10 cellular contexts compared by ENCODE assay signal in the genomic region with DNA sequence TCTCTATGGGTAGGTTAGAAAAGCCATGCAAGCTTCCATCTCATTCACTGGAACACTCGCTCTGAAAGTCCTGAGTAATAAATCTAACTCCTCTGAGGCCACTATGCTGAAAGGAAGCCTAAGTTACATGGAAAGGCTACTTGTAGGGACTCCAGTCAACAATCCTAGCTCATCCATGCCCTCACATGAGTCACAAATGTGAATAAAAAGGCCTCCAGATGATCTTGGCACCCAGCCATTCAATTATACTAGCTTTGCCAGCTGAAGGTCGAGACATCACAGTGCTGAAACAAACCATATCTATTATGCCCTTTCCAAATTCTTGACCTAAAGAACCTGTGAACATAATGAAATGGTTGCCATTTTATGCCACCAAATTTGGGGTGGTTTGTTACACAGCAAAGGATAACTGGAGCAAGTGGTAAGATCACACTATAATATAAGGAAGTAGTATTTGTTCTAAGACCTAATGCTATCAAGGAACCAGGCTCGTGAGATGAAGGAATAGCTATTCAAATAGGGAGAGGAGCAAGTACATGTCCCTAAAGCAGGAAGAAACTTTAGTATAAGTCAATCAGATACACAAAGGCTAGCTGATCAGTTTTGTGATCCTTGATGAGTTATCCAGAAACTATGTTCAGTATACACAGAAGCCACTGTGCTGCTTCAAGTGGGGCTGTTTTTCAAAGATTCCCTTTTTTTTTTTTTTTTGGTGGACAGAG.
A peak's percentile ranks its signal among the peaks of the same experiment; 100 is the strongest.
DNase-seq lines count a peak whose midpoint lies in the region; ATAC-seq and TF ChIP-seq lines count a peak whose summit lies in the region.
"Had no signal": no experiment of that assay in that cellular context is flagged by ENCODE, and none has a peak within 500 bp of the region (broad histone marks: within the 10 kb centered on the region; RNA-seq: fewer than 3 reads in every experiment).

No MANE protein-coding gene starts in this region.

- H3K4me1 Mint-ChIP-seq in GM23338, result peaks cover 48% of the 10 kb centered on the region

- peaks cover 44% of the 10 kb centered on the region for H3K4me1 ChIP-seq in GM23338 (ENCODE audit: insufficient read depth)
- H3K4me1 ChIP-seq in SJCRH30, result peaks cover 53% of the 10 kb centered on the region

- peaks cover 89% of the 10 kb centered on the region for H3K79me2 ChIP-seq in GM23338 (replicated peaks; ENCODE audit: insufficient read depth)

- DNase-seq in A172 (ENCODE audit: low spot score), result peak; percentile 59
- no peak for DNase-seq in GM23338 (ENCODE audit: low spot score)
- peak; percentile 37 to 67 for DNase-seq in SJCRH30
- peak; percentile 69 for DNase-seq in fibroblast of pulmonary artery (ENCODE audit: low read depth)
- DNase-seq in NCI-H146 (lab: John Stamatoyannopoulos, UW), result no peak
- no peak for DNase-seq in NCI-H128 (lab: John Stamatoyannopoulos, UW; ENCODE audit: unreplicated experiment)
- DNase-seq: naive B cell had no signal

- H3K27me3 ChIP-seq in GM23338 (ENCODE audit: insufficient read depth) (no peaks in the 10 kb centered on the region), SJCRH30 (no peaks in the 10 kb centered on the region)
- H3K27me3 ChIP-seq: body of pancreas had no signal

- no peak overlapping the region for H3K4me3 Mint-ChIP-seq in GM23338
- H3K4me3 Mint-ChIP-seq: naive B cell had no signal

- H3K27me3 Mint-ChIP-seq in GM23338 (ENCODE audit: insufficient read depth, low read depth, poor library complexity), result peaks cover 2% of the 10 kb centered on the region
- H3K27me3 Mint-ChIP-seq: naive B cell had no signal

- H3K4me3 ChIP-seq in GM23338 (no peak overlapping the region), SJCRH30 (no peak overlapping the region), fibroblast of pulmonary artery (replicated peaks; ENCODE audit: low read depth, low read length) (no peak overlapping the region)
- H3K4me3 ChIP-seq: body of pancreas had no signal

- H3K36me3 Mint-ChIP-seq in GM23338 (ENCODE audit: low read depth), result no peaks in the 10 kb centered on the region
- H3K36me3 Mint-ChIP-seq: naive B cell had no signal

- H3K27ac Mint-ChIP-seq in GM23338, result 0 out of 2 replicates have a peak overlapping the region, but pooled peaks have one; percentile 35

- H3F3A ChIP-seq in GM23338 (replicated peaks; ENCODE audit: low read depth), result no peaks in the 10 kb centered on the region

- no peaks in the 10 kb centered on the region for H3K9me2 ChIP-seq in GM23338 (ENCODE audit: insufficient read depth)

- ATAC-seq in GM23338, result no peak
- ATAC-seq in GM18520 (IDR thresholded peaks at IDR 0.05; ENCODE audit: unreplicated experiment), result no peak
- no peak for ATAC-seq in GM19351 (IDR thresholded peaks at IDR 0.05; ENCODE audit: unreplicated experiment)
- ATAC-seq: body of pancreas had no signal

- H3K36me3 ChIP-seq in GM23338 (ENCODE audit: insufficient read depth) (no peaks in the 10 kb centered on the region), SJCRH30 (no peaks in the 10 kb centered on the region)

- no peak overlapping the region for H2AFZ ChIP-seq in GM23338

- H3K27ac ChIP-seq in GM23338 (ENCODE audit: low read depth) (no peak overlapping the region), SJCRH30 (peak overlapping the region; percentile 10; the same call in 1 of the 2 replicates)
- H3K27ac ChIP-seq: body of pancreas had no signal

- H3K9me3 ChIP-seq in SJCRH30 (replicated peaks), result no peaks in the 10 kb centered on the region
- H3K9me3 ChIP-seq: body of pancreas had no signal

- no peak overlapping the region for H3K4me2 ChIP-seq in GM23338

- TF ChIP-seq CTCF in GM23338 (conservative IDR thresholded peaks at IDR 0.05; ENCODE audit: low read depth in 2 of 2) (no peak), fibroblast of pulmonary artery (IDR thresholded peaks at IDR 0.05; ENCODE audit: low read length, missing control alignments) (no peak)

- H4K20me1 ChIP-seq in GM23338 (replicated peaks; ENCODE audit: insufficient read depth), result no peaks in the 10 kb centered on the region

- no peaks in the 10 kb centered on the region for H3K9me3 Mint-ChIP-seq in GM23338
- H3K9me3 Mint-ChIP-seq: naive B cell had no signal

TF ChIP-seq in GM23338, 12 proteins besides CTCF, POLR2A, EP300 and RAD21:
- TF ChIP-seq ZNF114 (CRISPR knock-in tag; IDR thresholded peaks at IDR 0.05), result no peak

Comparison
In these comparisons a context has a peak if more than half of its experiments do, and no peak if none do; other contexts are left out.
1. DNase-seq: peak in A172 (single experiment), SJCRH30 (2 of 2) and fibroblast of pulmonary artery (single experiment); none in GM23338 (single experiment), NCI-H146 (single experiment) and NCI-H128 (single experiment).